ENCODE assay signal across 8 cellular contexts in the genomic region with DNA sequence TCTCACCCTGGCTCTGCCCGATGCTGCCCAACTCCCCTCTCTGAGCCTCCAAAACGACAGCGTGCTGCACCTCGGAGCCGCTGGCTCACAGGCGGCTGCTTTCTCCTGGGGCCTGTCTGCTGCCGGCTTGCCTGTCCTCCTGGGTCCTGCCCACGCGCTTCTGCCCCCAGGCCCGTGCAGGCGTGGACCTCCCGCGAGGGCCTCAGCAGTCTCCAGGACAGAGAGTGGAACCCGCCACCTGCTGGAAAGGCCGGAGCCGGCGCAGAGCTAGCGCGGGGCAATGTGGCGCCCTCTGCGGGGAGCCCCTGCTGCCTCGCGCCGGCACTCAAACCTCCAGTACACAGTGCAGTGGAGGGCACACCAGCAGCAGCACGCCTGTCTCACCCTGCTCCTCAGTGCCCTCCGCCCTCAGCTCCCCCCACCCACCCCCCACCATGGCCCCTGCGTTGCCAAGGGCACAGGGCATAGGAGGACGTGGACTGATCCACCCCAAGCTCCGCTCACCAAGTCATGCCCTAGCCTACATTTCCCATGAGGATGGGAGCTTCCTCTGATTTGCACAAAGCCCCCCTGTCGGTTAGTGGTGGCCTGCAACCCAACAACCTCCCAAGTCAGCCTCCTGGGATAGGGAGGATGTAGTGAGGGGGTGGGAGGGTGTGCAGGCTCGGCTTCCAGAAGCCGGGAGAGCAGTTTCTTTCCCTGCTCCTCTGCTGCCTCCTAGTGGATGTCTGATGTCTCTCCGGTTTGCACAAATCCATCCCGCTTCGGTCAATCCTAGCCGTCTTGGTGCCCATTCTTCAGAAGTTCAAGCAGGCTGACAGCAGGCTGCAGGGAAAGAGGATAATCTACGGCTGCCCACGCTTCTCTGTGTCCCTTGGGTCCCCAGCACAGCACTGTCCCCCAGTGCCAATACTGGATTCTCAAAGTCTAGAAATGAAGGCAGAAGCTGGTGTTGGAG. TPM values are rescaled to one million over a fixed set of nuclear protein-coding genes. Genes with fewer than 3 reads are reported as not detected.
DNase-seq lines count a peak whose midpoint lies in the region; ATAC-seq and TF ChIP-seq lines count a peak whose summit lies in the region.

No MANE protein-coding gene starts in this region.

- H3K36me3 ChIP-seq in adrenal gland (replicated peaks in 1 of 2) (no peaks in the 10 kb centered on the region), heart left ventricle (no peaks in the 10 kb centered on the region), prostate gland (no peaks in the 10 kb centered on the region), uterus (no peaks in the 10 kb centered on the region)

- 0 to 30% (median 7%) methylated on average over 8 to 38 of the region's 38 CpGs for WGBS in adrenal gland, 4 donors
- WGBS in heart left ventricle, 4 donors = 8 to 22% (median 11%) methylated on average over 28 to 38 of the region's 38 CpGs
- 9% methylated on average over 33 of the region's 38 CpGs for WGBS in prostate gland

- TF ChIP-seq CTCF in adrenal gland (IDR thresholded peaks at IDR 0.05) (peak; percentile 66 to 88 (median 74)), heart left ventricle (IDR thresholded peaks at IDR 0.05) (peak; percentile 55 to 77 (median 66)), prostate gland (IDR thresholded peaks at IDR 0.05) (peak in 3 of 4 experiments; percentile 89 to 94 (median 90)), uterus (IDR thresholded peaks at IDR 0.05) (peak; percentile 60 to 93 (median 78))

- H3K4me1 ChIP-seq in adrenal gland (replicated peaks in 1 of 2) (peaks cover 0 to under 1% of the 10 kb centered on the region in 2 donors), heart left ventricle (peaks cover 0 to 18% (median 8%) of the 10 kb centered on the region in 12 donors), prostate gland (replicated peaks) (no peaks in the 10 kb centered on the region), uterus (peaks cover 0 to 13% of the 10 kb centered on the region in 2 donors)

- TF ChIP-seq POLR2A in adrenal gland (IDR thresholded peaks at IDR 0.05) (no peak), heart left ventricle (IDR thresholded peaks at IDR 0.05) (no peak), prostate gland (IDR thresholded peaks at IDR 0.05) (no peak), uterus (IDR thresholded peaks at IDR 0.05) (no peak)

- H3K4me3 ChIP-seq in adrenal gland = peak overlapping the region in 1 of 4 donors; percentile 14
- H3K4me3 ChIP-seq in heart left ventricle = peak overlapping the region in 9 of 12 donors; percentile 11 to 46 (median 33)
- no peak overlapping the region for H3K4me3 ChIP-seq in prostate gland
- peak overlapping the region in 1 of 2 donors; percentile 14 for H3K4me3 ChIP-seq in uterus

- DNase-seq in AG08396 (ENCODE audit: low spot score) (peak; percentile 88), NCI-H146 treated with DMSO at 0.1 percent for 48 hours (lab: John Stamatoyannopoulos, UW; ENCODE audit: unreplicated experiment) (peak; percentile 89), T-helper 1 cell (peak; percentile 31 to 59 (median 57)), adrenal gland (peak; percentile 76 to 86 (median 81)), heart left ventricle (peak; percentile 76 to 87 (median 82)), prostate gland (ENCODE audit: low spot score) (peak; percentile 89), uterus (peak; percentile 73 to 85)

- H3K9me3 ChIP-seq in adrenal gland (replicated peaks in 1 of 3) (no peaks in the 10 kb centered on the region), heart left ventricle (no peaks in the 10 kb centered on the region), prostate gland (no peaks in the 10 kb centered on the region), uterus (no peaks in the 10 kb centered on the region)

- intact Hi-C loops in adrenal gland (cut with DNase I) (loop anchor here (5.0 to 10.0 kb wide), 3 partner anchors 297 to 735 kb away; no protein-coding TSS in a partner anchor), heart left ventricle (cut with DNase I) (loop anchor here (1.0 to 5.0 kb wide), 10 partner anchors 296 to 727 kb away; no protein-coding TSS in a partner anchor), prostate gland (cut with DNase I) (loop anchor here (2.0 kb wide), 1 partner anchor 727 kb away; no protein-coding TSS in a partner anchor), uterus (cut with DNase I; ENCODE audit: low total_unique reads) (loop anchor here (5.0 to 10.0 kb wide), 2 partner anchors 507 to 725 kb away; no protein-coding TSS in a partner anchor)

- peak; percentile 56 for ATAC-seq in GM21526 (IDR thresholded peaks at IDR 0.05; ENCODE audit: low FRiP score, unreplicated experiment)
- ATAC-seq in heart left ventricle = peak; percentile 70 to 92 (median 89)

- H3K27ac ChIP-seq in adrenal gland = no peak overlapping the region
- peak overlapping the region in 1 of 12 donors; percentile 42 for H3K27ac ChIP-seq in heart left ventricle
- H3K27ac ChIP-seq in prostate gland = peak overlapping the region; percentile 53 to 69
- peak overlapping the region; percentile 26 to 43 for H3K27ac ChIP-seq in uterus

- no peaks in the 10 kb centered on the region for H3K27me3 ChIP-seq in adrenal gland
- H3K27me3 ChIP-seq in heart left ventricle = peaks cover 0 to 17% (median 0%) of the 10 kb centered on the region in 9 donors
- H3K27me3 ChIP-seq in prostate gland (replicated peaks; ENCODE audit: insufficient read depth) = no peaks in the 10 kb centered on the region
- no peaks in the 10 kb centered on the region for H3K27me3 ChIP-seq in uterus

RNA-seq across cellular contexts. Expression of a gene that starts 25.2 kb away (rescaled TPM):
- total RNA-seq in adrenal gland (100 to 1,000 TPM in 1 of 8 donors, 10 to 100 TPM in 7; 36.0 to 198 (median 71.0) TPM), heart left ventricle (100 to 1,000 TPM in 6 of 9 donors, 10 to 100 TPM in 3; 79.9 to 210 (median 110) TPM), prostate gland (100 to 1,000 TPM; 182 to 536 TPM), uterus (10 to 100 TPM in 3 of 4 donors, 1 to 10 TPM in 1; 9.1 to 46.2 (median 36.5) TPM)
- polyA plus RNA-seq in adrenal gland (100 to 1,000 TPM in 2 of 3 donors, 10 to 100 TPM in 1; 49.0 to 102 (median 102) TPM), heart left ventricle (100 to 1,000 TPM; 139 to 227 TPM)

RNA-seq across cellular contexts. Expression of a gene that starts 30.9 kb away (rescaled TPM):
- total RNA-seq in adrenal gland = not detected
- polyA plus RNA-seq in adrenal gland = under 1 TPM in 1 of 3 donors, not detected in 2; 0.34 TPM
- total RNA-seq in heart left ventricle = not detected
- polyA plus RNA-seq in heart left ventricle = under 1 TPM in 1 of 2 donors, not detected in 1; 0.14 TPM
- total RNA-seq in prostate gland = 1 to 10 TPM in 1 of 2 donors, not detected in 1; 1.0 TPM
- total RNA-seq in uterus = not detected

RNA-seq across cellular contexts. Expression of a gene that starts 45.6 kb away (rescaled TPM):
- not detected for total RNA-seq in adrenal gland
- polyA plus RNA-seq in adrenal gland = under 1 TPM in 1 of 3 donors, not detected in 2; 0.24 TPM
- not detected for total RNA-seq in heart left ventricle
- polyA plus RNA-seq in heart left ventricle = under 1 TPM in 1 of 2 donors, not detected in 1; 0.24 TPM
- total RNA-seq in prostate gland = not detected
- not detected for total RNA-seq in uterus

Comparison
In these comparisons a context has a peak if more than half of its experiments do, and no peak if none do; other contexts are left out.
1. H3K27ac ChIP-seq: peak in prostate gland (2 of 2) and uterus (2 of 2); none in adrenal gland (0 of 5).
2. H3K4me3 ChIP-seq: peak in heart left ventricle (9 of 12); none in prostate gland (0 of 2).
3. Peak in every context shown above with its lines, with median percentiles within 50 percentile points of each other: DNase-seq and CTCF ChIP-seq.